Comparison of ENCODE assay signal across 10 cellular contexts in genomic region chr3:31448035-31448881, GRCh38.
DNase-seq lines count a peak whose midpoint lies in the region; ATAC-seq and TF ChIP-seq lines count a peak whose summit lies in the region.
"Had no signal": no experiment of that assay in that cellular context is flagged by ENCODE, and none has a peak within 500 bp of the region (broad histone marks: within the 10 kb centered on the region; RNA-seq: fewer than 3 reads in every experiment).

No MANE protein-coding gene starts in this region.

- H2AFZ ChIP-seq in DND-41 (ENCODE audit: low read depth, low read length) = no peak overlapping the region

- no peak overlapping the region for H3K27ac Mint-ChIP-seq in activated naive CD8-positive, alpha-beta T cell treated with anti-CD3 and anti-CD28 coated beads, Interleukin-2, amount 50 U/mL, for 24 hours
- no peak overlapping the region for H3K27ac Mint-ChIP-seq in memory B cell
- no peak overlapping the region for H3K27ac Mint-ChIP-seq in stimulated activated memory B cell treated with anti-CD40 and anti-IgM and Interleukin-4, amounts not matched to agents 10 μg/mL and 1 μg/mL and 100 μg/mL, for 72 hours
- H3K27ac Mint-ChIP-seq: T-cell had no signal

- no peak overlapping the region for H3K4me3 ChIP-seq in DND-41 (ENCODE audit: low read depth in 1 of 2, low read length in 2 of 2)

- TF ChIP-seq CTCF in DND-41 (IDR thresholded peaks at IDR 0.05; ENCODE audit: borderline replicate concordance, extremely low read depth, low read length, poor library complexity, severe bottlenecking) = peak; percentile 59

- H3K4me1 Mint-ChIP-seq in activated naive CD8-positive, alpha-beta T cell treated with anti-CD3 and anti-CD28 coated beads, Interleukin-2, amount 50 U/mL, for 24 hours = peaks cover 21% of the 10 kb centered on the region
- H3K4me1 Mint-ChIP-seq in memory B cell = peaks cover 13% of the 10 kb centered on the region
- H3K4me1 Mint-ChIP-seq in stimulated activated memory B cell treated with anti-CD40 and anti-IgM and Interleukin-4, amounts not matched to agents 10 μg/mL and 1 μg/mL and 100 μg/mL, for 72 hours = peaks cover 17% of the 10 kb centered on the region

- H3K36me3 ChIP-seq in DND-41 (ENCODE audit: insufficient read depth, low read length) = no peaks in the 10 kb centered on the region

- peaks cover 7% of the 10 kb centered on the region; the same call in 1 of the 2 replicates for H3K4me1 ChIP-seq in DND-41 (ENCODE audit: insufficient read depth, low read length)

- H3K79me2 ChIP-seq in DND-41 (ENCODE audit: insufficient read depth, low read length) = no peaks in the 10 kb centered on the region

- peaks cover 6% of the 10 kb centered on the region for H3K9me3 ChIP-seq in DND-41 (ENCODE audit: insufficient read depth, low read length, severe bottlenecking)

- no peak overlapping the region for H3K4me2 ChIP-seq in DND-41 (ENCODE audit: insufficient read depth, low read length)

- no peaks in the 10 kb centered on the region for H4K20me1 ChIP-seq in DND-41 (ENCODE audit: insufficient read depth, low read length)

- H3K36me3 Mint-ChIP-seq in activated naive CD8-positive, alpha-beta T cell treated with anti-CD3 and anti-CD28 coated beads, Interleukin-2, amount 50 U/mL, for 24 hours (ENCODE audit: low read depth) = peaks cover 11% of the 10 kb centered on the region
- H3K36me3 Mint-ChIP-seq in memory B cell = peaks cover 5% of the 10 kb centered on the region
- no peaks in the 10 kb centered on the region for H3K36me3 Mint-ChIP-seq in stimulated activated memory B cell treated with anti-CD40 and anti-IgM and Interleukin-4, amounts not matched to agents 10 μg/mL and 1 μg/mL and 100 μg/mL, for 72 hours

- no peak for DNase-seq in DND-41
- DNase-seq in KBM-7 = peak; percentile 23
- peak; percentile 14 for DNase-seq in activated naive CD8-positive, alpha-beta T cell treated with anti-CD3 and anti-CD28 coated beads, Interleukin-2, amount 50 U/mL, for 24 hours
- no peak for DNase-seq in memory B cell (ENCODE audit: low spot score in 2 of 2)
- DNase-seq in Kasumi-1 (lab: John Stamatoyannopoulos, UW) = no peak
- no peak for DNase-seq in activated CD8-positive, alpha-beta memory T cell treated with anti-CD3 and anti-CD28 coated beads, Interleukin-2, amount 50 U/mL, for 4 hours
- DNase-seq: naive B cell had no signal

- peaks cover 27% of the 10 kb centered on the region for H3K9me3 Mint-ChIP-seq in activated naive CD8-positive, alpha-beta T cell treated with anti-CD3 and anti-CD28 coated beads, Interleukin-2, amount 50 U/mL, for 24 hours
- H3K9me3 Mint-ChIP-seq in memory B cell = peaks cover 4% of the 10 kb centered on the region
- H3K9me3 Mint-ChIP-seq in stimulated activated memory B cell treated with anti-CD40 and anti-IgM and Interleukin-4, amounts not matched to agents 10 μg/mL and 1 μg/mL and 100 μg/mL, for 72 hours = peaks cover 4% of the 10 kb centered on the region

- H3K27me3 Mint-ChIP-seq in activated naive CD8-positive, alpha-beta T cell treated with anti-CD3 and anti-CD28 coated beads, Interleukin-2, amount 50 U/mL, for 24 hours = no peaks in the 10 kb centered on the region
- H3K27me3 Mint-ChIP-seq in memory B cell = peaks cover 3% of the 10 kb centered on the region
- H3K27me3 Mint-ChIP-seq in stimulated activated memory B cell treated with anti-CD40 and anti-IgM and Interleukin-4, amounts not matched to agents 10 μg/mL and 1 μg/mL and 100 μg/mL, for 72 hours = peaks cover 20% of the 10 kb centered on the region
- H3K27me3 Mint-ChIP-seq: T-cell had no signal

- H3K9ac ChIP-seq in DND-41 (ENCODE audit: low read depth, low read length) = no peak overlapping the region

- H3K4me3 Mint-ChIP-seq in activated naive CD8-positive, alpha-beta T cell treated with anti-CD3 and anti-CD28 coated beads, Interleukin-2, amount 50 U/mL, for 24 hours = no peak overlapping the region
- no peak overlapping the region for H3K4me3 Mint-ChIP-seq in memory B cell
- H3K4me3 Mint-ChIP-seq in stimulated activated memory B cell treated with anti-CD40 and anti-IgM and Interleukin-4, amounts not matched to agents 10 μg/mL and 1 μg/mL and 100 μg/mL, for 72 hours = no peak overlapping the region

- peak; percentile 47; the same call in 1 of the 3 replicates for ATAC-seq in DND-41 (ENCODE audit: insufficient read depth, low read depth)
- ATAC-seq in GM21367 (IDR thresholded peaks at IDR 0.05; ENCODE audit: unreplicated experiment) = peak; percentile 54
- ATAC-seq in activated naive CD8-positive, alpha-beta T cell treated with anti-CD3 and anti-CD28 coated beads, Interleukin-2, amount 50 U/mL, for 24 hours = peak; percentile 46
- peak; percentile 59 for ATAC-seq in memory B cell (ENCODE audit: low read depth)
- no peak for ATAC-seq in stimulated activated memory B cell treated with anti-CD40 and anti-IgM and Interleukin-4, amounts not matched to agents 10 μg/mL and 1 μg/mL and 100 μg/mL, for 72 hours

- H3K27ac ChIP-seq in DND-41 (ENCODE audit: low read length) = peak overlapping the region; percentile 12; the same call in 1 of the 2 replicates

- no peaks in the 10 kb centered on the region for H3K27me3 ChIP-seq in DND-41 (ENCODE audit: insufficient read depth, low read length, poor library complexity)

- in situ Hi-C loops in KBM-7 (cut with MboI; ENCODE audit: low pct_unique_long_range_greater_than_20kb, low sequenced_read_pairs) = no loop called here

Comparison
In these comparisons a context has a peak if more than half of its experiments do, and no peak if none do; other contexts are left out.
1. DNase-seq: peak in KBM-7 (single experiment) and activated naive CD8-positive, alpha-beta T cell treated with anti-CD3 and anti-CD28 coated beads, Interleukin-2, amount 50 U/mL, for 24 hours (single experiment); none in DND-41 (single experiment), memory B cell (0 of 2), Kasumi-1 (0 of 2) and activated CD8-positive, alpha-beta memory T cell treated with anti-CD3 and anti-CD28 coated beads, Interleukin-2, amount 50 U/mL, for 4 hours (single experiment).